21 cellular contexts compared by ENCODE assay signal in genomic region chr2:44582363-44583008, GRCh38.
DNase-seq lines count a peak whose midpoint lies in the region; ATAC-seq and TF ChIP-seq lines count a peak whose summit lies in the region.
"Had no signal": no experiment of that assay in that cellular context is flagged by ENCODE, and none has a peak within 500 bp of the region (broad histone marks: within the 10 kb centered on the region; RNA-seq: fewer than 3 reads in every experiment).

No MANE protein-coding gene starts in this region.

- no peak for TF ChIP-seq CTCF in IMR-90 (conservative IDR thresholded peaks at IDR 0.05; ENCODE audit: low read depth, low read length)
- no peak for TF ChIP-seq CTCF in fibroblast of villous mesenchyme (IDR thresholded peaks at IDR 0.05; ENCODE audit: insufficient read depth, low read depth, low read length)

- CTCF ChIA-PET in IMR-90 (lab: Yijun Ruan, JAX) = interaction anchor here (0.9 kb wide), 1 partner anchor 21 kb away, joined by 3 read pairs; no protein-coding TSS in a partner anchor

- TF ChIP-seq POLR2A in IMR-90 (IDR thresholded peaks at IDR 0.05; ENCODE audit: low read depth, low read length) = no peak

- H3K23ac ChIP-seq in IMR-90 (ENCODE audit: low read depth, low read length) = no peak overlapping the region

- no peaks in the 10 kb centered on the region for H3K36me3 ChIP-seq in IMR-90 (ENCODE audit: control insufficient read depth, insufficient read depth, low read length)
- H3K36me3 ChIP-seq: gastroesophageal sphincter, uterus had no signal

- intact Hi-C loops in IMR-90 (cut with micrococcal nuclease) = no loop called here

- H2AK9ac ChIP-seq in IMR-90 (replicated peaks; ENCODE audit: low read depth, low read length, poor library complexity) = no peak overlapping the region

- no peak overlapping the region for H2BK20ac ChIP-seq in IMR-90 (ENCODE audit: low read depth, low read length)

- H2BK120ac ChIP-seq in IMR-90 (ENCODE audit: low read depth, low read length) = no peak overlapping the region

- dilution Hi-C loops in IMR-90 (cut with HindIII; ENCODE audit: low sequenced_read_pairs, unreplicated experiment) = no loop called here

- no peak overlapping the region for H4K5ac ChIP-seq in IMR-90 (ENCODE audit: low read depth, low read length)

- no peak overlapping the region for H4K8ac ChIP-seq in IMR-90 (ENCODE audit: low read depth in 2 of 2, low read length in 2 of 2)

- DNase-seq in AG08395 (ENCODE audit: low spot score) (peak; percentile 10), IMR-90 (peak; percentile 25), amniotic epithelial cell (ENCODE audit: low read depth) (peak; percentile 49), fibroblast of villous mesenchyme (ENCODE audit: low read depth) (peak; percentile 42), NCI-H524 treated with DMSO at 0.1 percent for 48 hours (lab: John Stamatoyannopoulos, UW) (no peak)
- DNase-seq: activated CD4-positive, alpha-beta T cell treated with anti-CD3 and anti-CD28 coated beads, Interleukin-2, amount 10 ng/mL, durations not matched to agents 7 days and 5 days; CD4-positive, alpha-beta memory T cell; DMS79 treated with DMSO at 0.1 percent for 48 hours; effector CD4-positive, alpha-beta T cell; NCI-H187; NCI-H510A treated with DMSO at 0.1 percent for 48 hours; OCI-M1; stimulated activated CD4-positive, alpha-beta T cell treated with anti-CD3 and anti-CD28 coated beads, Interleukin-12 subunit alpha, Interleukin-12 subunit beta, amount 100 ng/mL, for 4 hours; uterus had no signal

- no peaks in the 10 kb centered on the region for H3K9me3 ChIP-seq in IMR-90 (ENCODE audit: control insufficient read depth, insufficient read depth, low read length)
- H3K9me3 ChIP-seq: gastroesophageal sphincter, uterus had no signal

- H3K56ac ChIP-seq in IMR-90 (ENCODE audit: extremely low read depth, insufficient read depth, low read length) = no peak overlapping the region

- TF ChIP-seq RAD21 in IMR-90 (IDR thresholded peaks at IDR 0.05; ENCODE audit: low read length) = no peak

- no peaks in the 10 kb centered on the region for H3K27me3 ChIP-seq in IMR-90 (ENCODE audit: control insufficient read depth, insufficient read depth, low read length)
- H3K27me3 ChIP-seq: gastroesophageal sphincter, uterus had no signal

- POLR2A ChIA-PET in IMR-90 (lab: Charles Lee; ENCODE audit: unreplicated experiment) = no interaction called here

- BruUV-seq in IMR-90 (replicated peaks; lab: Mats Ljungman, UMichigan) = no TSS peak

- 0 out of 2 replicates have a peak, but pooled peaks have one; percentile 35 for ATAC-seq in IMR-90 (ENCODE audit: low read depth)
- ATAC-seq in HG02938 (IDR thresholded peaks at IDR 0.05; ENCODE audit: unreplicated experiment) = no peak
- no peak for ATAC-seq in HG02763 (IDR thresholded peaks at IDR 0.05; ENCODE audit: unreplicated experiment)
- ATAC-seq in HG03095 (IDR thresholded peaks at IDR 0.05; ENCODE audit: unreplicated experiment) = no peak
- ATAC-seq: activated naive CD4-positive, alpha-beta T cell treated with anti-CD3 and anti-CD28 coated beads, Interleukin-2, amount 50 U/mL, for 72 hours; gastroesophageal sphincter; SK-N-SH treated with all-trans-retinoic acid at 6 μM for 48 hours had no signal

- H3K27ac ChIP-seq in IMR-90 (ENCODE audit: insufficient read depth, low read length) = no peak overlapping the region
- H3K27ac ChIP-seq: gastroesophageal sphincter, HL-60, uterus had no signal

- no peak overlapping the region for H4K91ac ChIP-seq in IMR-90 (ENCODE audit: insufficient read depth, low read depth, low read length)

- H3K4me2 ChIP-seq in IMR-90 (ENCODE audit: low read depth, low read length) = no peak overlapping the region

- H2BK15ac ChIP-seq in IMR-90 (ENCODE audit: low read depth, low read length) = no peak overlapping the region

- in situ Hi-C loops in IMR-90 (cut with MboI; ENCODE audit: low sequenced_read_pairs) = no loop called here

- H3K18ac ChIP-seq in IMR-90 (ENCODE audit: low read depth, low read length) = no peak overlapping the region

- H3K4me1 ChIP-seq in IMR-90 (ENCODE audit: control insufficient read depth, insufficient read depth, low read length) = no peaks in the 10 kb centered on the region; the same call in 1 of the 2 replicates
- H3K4me1 ChIP-seq: gastroesophageal sphincter, uterus had no signal

- no peak overlapping the region for H3K4me3 ChIP-seq in IMR-90 (ENCODE audit: insufficient read depth, low read depth, low read length)
- no peak overlapping the region for H3K4me3 ChIP-seq in fibroblast of villous mesenchyme (ENCODE audit: low read depth, low read length)
- H3K4me3 ChIP-seq: gastroesophageal sphincter, uterus had no signal

- no peak overlapping the region for H3K9ac ChIP-seq in IMR-90 (ENCODE audit: low read depth, low read length)

- no peaks in the 10 kb centered on the region for H4K20me1 ChIP-seq in IMR-90 (ENCODE audit: insufficient read depth, low read length)

- no peak overlapping the region for H3K14ac ChIP-seq in IMR-90 (replicated peaks; ENCODE audit: low read depth, low read length)

- no CpG with 5 or more reads among the region's 3 CpGs for WGBS in IMR-90 (ENCODE audit: extremely low coverage in 2 of 2, insufficient read length in 1 of 2), 2 experiments

- H2AFZ ChIP-seq in IMR-90 (replicated peaks; ENCODE audit: low read length, poor library complexity) = no peak overlapping the region

- no peak overlapping the region for H3K4ac ChIP-seq in IMR-90 (ENCODE audit: low read depth, low read length)

- no peak overlapping the region for H2AK5ac ChIP-seq in IMR-90 (ENCODE audit: low read depth, low read length)

- H2BK5ac ChIP-seq in IMR-90 (ENCODE audit: low read depth, low read length, poor library complexity, severe bottlenecking) = no peak overlapping the region

- H3K79me1 ChIP-seq in IMR-90 (ENCODE audit: low read depth in 1 of 2, low read length in 2 of 2) = no peaks in the 10 kb centered on the region

- no peaks in the 10 kb centered on the region for H3K9me1 ChIP-seq in IMR-90 (ENCODE audit: insufficient read depth, low read length)

TF ChIP-seq in IMR-90, 13 proteins besides CTCF, POLR2A, EP300 and RAD21:
- TF ChIP-seq FOS (IDR thresholded peaks at IDR 0.05; ENCODE audit: low read depth, low read length) (no peak), CEBPB (IDR thresholded peaks at IDR 0.05; ENCODE audit: low read depth, low read length) (peak; percentile 55)
TF ChIP-seq in IMR-90: peak in this region for 1.
